In the genomic region with DNA sequence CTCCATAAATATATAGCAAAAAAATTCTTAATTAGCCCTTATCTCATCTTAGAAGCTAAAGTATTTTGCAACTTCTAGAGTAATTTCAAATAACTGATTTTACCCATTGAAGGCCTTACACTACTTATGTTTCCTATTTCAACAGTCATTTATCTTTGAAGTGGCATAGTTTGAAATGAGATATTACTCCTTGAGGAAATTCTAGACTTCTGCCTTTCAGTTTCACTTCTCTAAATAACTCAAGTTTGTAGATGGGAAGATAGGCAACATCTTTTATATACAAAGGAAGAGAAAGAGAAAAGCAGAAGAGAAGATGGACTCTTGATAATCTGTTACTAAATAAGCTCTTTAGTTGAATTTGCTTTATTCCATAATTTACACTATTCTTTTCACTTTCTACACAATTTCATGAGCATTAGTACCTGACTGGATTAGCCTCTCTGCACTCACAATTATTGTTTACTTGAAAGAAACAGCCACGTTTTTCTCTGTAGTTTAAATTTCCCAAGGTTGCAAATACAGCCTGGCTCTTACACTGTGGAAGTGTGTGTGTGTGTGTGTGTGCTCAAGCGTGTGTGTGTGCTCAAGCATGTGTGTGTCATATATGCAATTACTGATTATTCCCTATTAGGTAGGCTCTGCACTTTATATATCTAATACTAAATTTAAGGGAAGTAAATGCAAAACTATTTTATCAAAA, we compare ENCODE assay signal across 1 cellular context.
TF ChIP-seq lines count a peak whose summit lies in the region.

No MANE protein-coding gene starts in this region.

TF ChIP-seq in SK-N-SH treated with all-trans-retinoic acid at 6 μM for 48 hours, 23 proteins besides CTCF, POLR2A, EP300 and RAD21 (continued from another document):
- TF ChIP-seq, protein P1, sequence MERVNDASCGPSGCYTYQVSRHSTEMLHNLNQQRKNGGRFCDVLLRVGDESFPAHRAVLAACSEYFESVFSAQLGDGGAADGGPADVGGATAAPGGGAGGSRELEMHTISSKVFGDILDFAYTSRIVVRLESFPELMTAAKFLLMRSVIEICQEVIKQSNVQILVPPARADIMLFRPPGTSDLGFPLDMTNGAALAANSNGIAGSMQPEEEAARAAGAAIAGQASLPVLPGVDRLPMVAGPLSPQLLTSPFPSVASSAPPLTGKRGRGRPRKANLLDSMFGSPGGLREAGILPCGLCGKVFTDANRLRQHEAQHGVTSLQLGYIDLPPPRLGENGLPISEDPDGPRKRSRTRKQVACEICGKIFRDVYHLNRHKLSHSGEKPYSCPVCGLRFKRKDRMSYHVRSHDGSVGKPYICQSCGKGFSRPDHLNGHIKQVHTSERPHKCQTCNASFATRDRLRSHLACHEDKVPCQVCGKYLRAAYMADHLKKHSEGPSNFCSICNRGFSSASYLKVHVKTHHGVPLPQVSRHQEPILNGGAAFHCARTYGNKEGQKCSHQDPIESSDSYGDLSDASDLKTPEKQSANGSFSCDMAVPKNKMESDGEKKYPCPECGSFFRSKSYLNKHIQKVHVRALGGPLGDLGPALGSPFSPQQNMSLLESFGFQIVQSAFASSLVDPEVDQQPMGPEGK (CRISPR knock-in tag; IDR thresholded peaks at IDR 0.05; ENCODE audit: borderline replicate concordance): no peak
